ENCODE assay signal across 1 cellular context in the genomic region with DNA sequence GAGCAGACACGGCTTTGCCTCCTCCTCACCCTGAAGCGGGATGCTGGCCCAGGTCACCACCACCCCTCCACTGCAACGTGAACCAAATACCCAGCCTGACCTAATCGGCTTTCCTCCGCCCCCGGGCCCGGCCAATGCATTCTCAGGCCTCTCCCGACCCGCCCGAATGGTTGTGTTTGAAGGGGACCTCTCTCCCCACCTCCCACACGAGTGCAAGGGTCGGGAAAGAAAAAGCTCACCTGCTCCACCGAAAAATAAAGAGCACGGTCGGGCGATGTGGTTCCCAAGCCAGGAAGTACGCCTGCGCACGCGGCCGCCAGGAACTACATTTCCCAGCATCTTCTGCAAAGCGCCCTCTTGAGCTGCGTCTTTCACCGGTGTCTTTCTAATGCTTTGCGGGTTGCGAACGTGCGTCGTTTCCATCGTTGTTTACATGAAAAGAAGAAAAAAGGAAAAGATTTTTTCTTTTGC.
TF ChIP-seq lines count a peak whose summit lies in the region.

TSS of gene ZNF883 (minus strand) at position 282 of the 471 bp plus-strand sequence.

TF ChIP-seq in GM23338, 12 proteins besides CTCF, POLR2A, EP300 and RAD21 (continued from another document):
- TF ChIP-seq, protein P1, sequence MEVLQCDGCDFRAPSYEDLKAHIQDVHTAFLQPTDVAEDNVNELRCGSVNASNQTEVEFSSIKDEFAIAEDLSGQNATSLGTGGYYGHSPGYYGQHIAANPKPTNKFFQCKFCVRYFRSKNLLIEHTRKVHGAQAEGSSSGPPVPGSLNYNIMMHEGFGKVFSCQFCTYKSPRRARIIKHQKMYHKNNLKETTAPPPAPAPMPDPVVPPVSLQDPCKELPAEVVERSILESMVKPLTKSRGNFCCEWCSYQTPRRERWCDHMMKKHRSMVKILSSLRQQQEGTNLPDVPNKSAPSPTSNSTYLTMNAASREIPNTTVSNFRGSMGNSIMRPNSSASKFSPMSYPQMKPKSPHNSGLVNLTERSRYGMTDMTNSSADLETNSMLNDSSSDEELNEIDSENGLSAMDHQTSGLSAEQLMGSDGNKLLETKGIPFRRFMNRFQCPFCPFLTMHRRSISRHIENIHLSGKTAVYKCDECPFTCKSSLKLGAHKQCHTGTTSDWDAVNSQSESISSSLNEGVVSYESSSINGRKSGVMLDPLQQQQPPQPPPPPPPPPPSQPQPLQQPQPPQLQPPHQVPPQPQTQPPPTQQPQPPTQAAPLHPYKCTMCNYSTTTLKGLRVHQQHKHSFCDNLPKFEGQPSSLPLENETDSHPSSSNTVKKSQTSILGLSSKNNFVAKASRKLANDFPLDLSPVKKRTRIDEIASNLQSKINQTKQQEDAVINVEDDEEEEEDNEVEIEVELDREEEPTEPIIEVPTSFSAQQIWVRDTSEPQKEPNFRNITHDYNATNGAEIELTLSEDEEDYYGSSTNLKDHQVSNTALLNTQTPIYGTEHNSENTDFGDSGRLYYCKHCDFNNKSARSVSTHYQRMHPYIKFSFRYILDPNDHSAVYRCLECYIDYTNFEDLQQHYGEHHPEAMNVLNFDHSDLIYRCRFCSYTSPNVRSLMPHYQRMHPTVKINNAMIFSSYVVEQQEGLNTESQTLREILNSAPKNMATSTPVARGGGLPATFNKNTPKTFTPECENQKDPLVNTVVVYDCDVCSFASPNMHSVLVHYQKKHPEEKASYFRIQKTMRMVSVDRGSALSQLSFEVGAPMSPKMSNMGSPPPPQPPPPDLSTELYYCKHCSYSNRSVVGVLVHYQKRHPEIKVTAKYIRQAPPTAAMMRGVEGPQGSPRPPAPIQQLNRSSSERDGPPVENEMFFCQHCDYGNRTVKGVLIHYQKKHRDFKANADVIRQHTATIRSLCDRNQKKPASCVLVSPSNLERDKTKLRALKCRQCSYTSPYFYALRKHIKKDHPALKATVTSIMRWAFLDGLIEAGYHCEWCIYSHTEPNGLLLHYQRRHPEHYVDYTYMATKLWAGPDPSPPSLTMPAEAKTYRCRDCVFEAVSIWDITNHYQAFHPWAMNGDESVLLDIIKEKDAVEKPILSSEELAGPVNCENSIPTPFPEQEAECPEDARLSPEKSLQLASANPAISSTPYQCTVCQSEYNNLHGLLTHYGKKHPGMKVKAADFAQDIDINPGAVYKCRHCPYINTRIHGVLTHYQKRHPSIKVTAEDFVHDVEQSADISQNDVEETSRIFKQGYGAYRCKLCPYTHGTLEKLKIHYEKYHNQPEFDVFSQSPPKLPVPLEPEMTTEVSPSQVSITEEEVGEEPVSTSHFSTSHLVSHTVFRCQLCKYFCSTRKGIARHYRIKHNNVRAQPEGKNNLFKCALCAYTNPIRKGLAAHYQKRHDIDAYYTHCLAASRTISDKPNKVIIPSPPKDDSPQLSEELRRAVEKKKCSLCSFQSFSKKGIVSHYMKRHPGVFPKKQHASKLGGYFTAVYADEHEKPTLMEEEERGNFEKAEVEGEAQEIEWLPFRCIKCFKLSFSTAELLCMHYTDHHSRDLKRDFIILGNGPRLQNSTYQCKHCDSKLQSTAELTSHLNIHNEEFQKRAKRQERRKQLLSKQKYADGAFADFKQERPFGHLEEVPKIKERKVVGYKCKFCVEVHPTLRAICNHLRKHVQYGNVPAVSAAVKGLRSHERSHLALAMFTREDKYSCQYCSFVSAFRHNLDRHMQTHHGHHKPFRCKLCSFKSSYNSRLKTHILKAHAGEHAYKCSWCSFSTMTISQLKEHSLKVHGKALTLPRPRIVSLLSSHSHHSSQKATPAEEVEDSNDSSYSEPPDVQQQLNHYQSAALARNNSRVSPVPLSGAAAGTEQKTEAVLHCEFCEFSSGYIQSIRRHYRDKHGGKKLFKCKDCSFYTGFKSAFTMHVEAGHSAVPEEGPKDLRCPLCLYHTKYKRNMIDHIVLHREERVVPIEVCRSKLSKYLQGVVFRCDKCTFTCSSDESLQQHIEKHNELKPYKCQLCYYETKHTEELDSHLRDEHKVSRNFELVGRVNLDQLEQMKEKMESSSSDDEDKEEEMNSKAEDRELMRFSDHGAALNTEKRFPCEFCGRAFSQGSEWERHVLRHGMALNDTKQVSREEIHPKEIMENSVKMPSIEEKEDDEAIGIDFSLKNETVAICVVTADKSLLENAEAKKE (CRISPR knock-in tag; IDR thresholded peaks at IDR 0.05), result no peak
- peak; percentile 86 for TF ChIP-seq POLR2AphosphoS5 (IDR thresholded peaks at IDR 0.05; ENCODE audit: low read depth)
